In genomic region chr22:21972293-21972779, GRCh38 we compare ENCODE assay signal across 7 cellular contexts. TPM values are rescaled to one million over a fixed set of nuclear protein-coding genes. Genes with fewer than 3 reads are reported as not detected.
DNase-seq lines count a peak whose midpoint lies in the region; ATAC-seq and TF ChIP-seq lines count a peak whose summit lies in the region.

No MANE protein-coding gene starts in this region.

- TF ChIP-seq CTCF in GM12873 (IDR thresholded peaks at IDR 0.05; ENCODE audit: insufficient read depth, low read depth, low read length, missing control alignments) (peak; percentile 94), smooth muscle cell (IDR thresholded peaks at IDR 0.05; ENCODE audit: borderline replicate concordance, insufficient read depth, poor library complexity, severe bottlenecking) (peak; percentile 82)

- no peaks in the 10 kb centered on the region for H3F3A ChIP-seq in smooth muscle cell (ENCODE audit: low read depth)

- no peak for ATAC-seq in GM19455 (IDR thresholded peaks at IDR 0.05; ENCODE audit: unreplicated experiment)

- no peaks in the 10 kb centered on the region for H3K9me3 Mint-ChIP-seq in activated T-helper 1 cell treated with anti-CD3 and anti-CD28 coated beads, Interleukin-12 subunit alpha, Interleukin-12 subunit beta, Interleukin-2, Interleukin-4 antibody, amounts not matched to agents 30 ng/mL and 10 ng/mL and 1 ng/mL, durations not matched to agents 14 hours and 24 hours and 36 hours

- no peak overlapping the region for H3K4me3 Mint-ChIP-seq in activated T-helper 1 cell treated with anti-CD3 and anti-CD28 coated beads, Interleukin-12 subunit alpha, Interleukin-12 subunit beta, Interleukin-2, Interleukin-4 antibody, amounts not matched to agents 30 ng/mL and 10 ng/mL and 1 ng/mL, durations not matched to agents 14 hours and 24 hours and 36 hours

- H3K4me1 ChIP-seq in smooth muscle cell (ENCODE audit: low read depth) = no peaks in the 10 kb centered on the region

- DNase-seq in NCI-H69 (lab: John Stamatoyannopoulos, UW) = peak; percentile 16
- peak; percentile 24 for DNase-seq in activated T-helper 1 cell treated with anti-CD3 and anti-CD28 coated beads, Interleukin-12 subunit alpha, Interleukin-12 subunit beta, Interleukin-2, Interleukin-4 antibody, amounts not matched to agents 30 ng/mL and 10 ng/mL and 1 ng/mL, durations not matched to agents 14 hours and 24 hours and 36 hours (ENCODE audit: low spot score)
- DNase-seq in germinal center (ENCODE audit: low spot score) = peak; percentile 85
- DNase-seq in smooth muscle cell (lab: John Stamatoyannopoulos, UW; ENCODE audit: unreplicated experiment) = no peak
- no peak for DNase-seq in NCI-H748 treated with DMSO at 0.1 percent for 48 hours (lab: John Stamatoyannopoulos, UW)

- whole genome bisulfite sequencing in smooth muscle cell (ENCODE audit: low lambda C conversion rate) = 88% methylated on average over 7 of the region's 7 CpGs

- no peak overlapping the region for H2AFZ ChIP-seq in smooth muscle cell (ENCODE audit: low read depth)

- no peaks in the 10 kb centered on the region for H3K27me3 ChIP-seq in smooth muscle cell (ENCODE audit: low read depth)

- H3K4me3 ChIP-seq in smooth muscle cell = no peak overlapping the region

- H3K9ac ChIP-seq in smooth muscle cell (ENCODE audit: low read depth) = no peak overlapping the region

- intact Hi-C loops in activated T-helper 1 cell treated with anti-CD3 and anti-CD28 coated beads, Interleukin-12 subunit alpha, Interleukin-12 subunit beta, Interleukin-2, Interleukin-4 antibody, amounts not matched to agents 30 ng/mL and 10 ng/mL and 1 ng/mL, durations not matched to agents 14 hours and 24 hours and 36 hours (cut with micrococcal nuclease) = loop anchor here (1.0 kb wide), 1 partner anchor 10 kb away; the partner anchor contains the start of gene TOP3B

- H3K4me2 ChIP-seq in smooth muscle cell = no peak overlapping the region

- H3K27ac Mint-ChIP-seq in activated T-helper 1 cell treated with anti-CD3 and anti-CD28 coated beads, Interleukin-12 subunit alpha, Interleukin-12 subunit beta, Interleukin-2, Interleukin-4 antibody, amounts not matched to agents 30 ng/mL and 10 ng/mL and 1 ng/mL, durations not matched to agents 14 hours and 24 hours and 36 hours = no peak overlapping the region

- no peaks in the 10 kb centered on the region for H3K27me3 Mint-ChIP-seq in activated T-helper 1 cell treated with anti-CD3 and anti-CD28 coated beads, Interleukin-12 subunit alpha, Interleukin-12 subunit beta, Interleukin-2, Interleukin-4 antibody, amounts not matched to agents 30 ng/mL and 10 ng/mL and 1 ng/mL, durations not matched to agents 14 hours and 24 hours and 36 hours (ENCODE audit: insufficient read depth)

- no peaks in the 10 kb centered on the region for H3K4me1 Mint-ChIP-seq in activated T-helper 1 cell treated with anti-CD3 and anti-CD28 coated beads, Interleukin-12 subunit alpha, Interleukin-12 subunit beta, Interleukin-2, Interleukin-4 antibody, amounts not matched to agents 30 ng/mL and 10 ng/mL and 1 ng/mL, durations not matched to agents 14 hours and 24 hours and 36 hours (ENCODE audit: low read depth)

- H3K9me3 ChIP-seq in smooth muscle cell (replicated peaks; ENCODE audit: low read depth) = no peaks in the 10 kb centered on the region

- H4K20me1 ChIP-seq in smooth muscle cell (ENCODE audit: low read depth) = peaks cover 19% of the 10 kb centered on the region

- no peaks in the 10 kb centered on the region for H3K79me2 ChIP-seq in smooth muscle cell (ENCODE audit: low read depth)

- no peak overlapping the region for H3K27ac ChIP-seq in smooth muscle cell (ENCODE audit: low read depth)

- H3K36me3 Mint-ChIP-seq in activated T-helper 1 cell treated with anti-CD3 and anti-CD28 coated beads, Interleukin-12 subunit alpha, Interleukin-12 subunit beta, Interleukin-2, Interleukin-4 antibody, amounts not matched to agents 30 ng/mL and 10 ng/mL and 1 ng/mL, durations not matched to agents 14 hours and 24 hours and 36 hours (ENCODE audit: low read depth) = peaks cover 26% of the 10 kb centered on the region

- no peaks in the 10 kb centered on the region for H3K36me3 ChIP-seq in smooth muscle cell (ENCODE audit: low read depth)

RNA-seq across cellular contexts. Expression of gene TOP3B, which starts 10.3 kb away (rescaled TPM):
- 48.4 and 51.9 TPM in 2 replicates for total RNA-seq in activated T-helper 1 cell treated with anti-CD3 and anti-CD28 coated beads, Interleukin-12 subunit alpha, Interleukin-12 subunit beta, Interleukin-2, Interleukin-4 antibody, amounts not matched to agents 30 ng/mL and 10 ng/mL and 1 ng/mL, durations not matched to agents 14 hours and 24 hours and 36 hours
- 15.2 and 17.3 TPM in 2 replicates for total RNA-seq in smooth muscle cell
- polyA plus RNA-seq in smooth muscle cell = 17.6 and 26.7 TPM in 2 replicates

RNA-seq across cellular contexts. Expression of gene PPM1F, which starts 19.7 kb away (rescaled TPM):
- total RNA-seq in activated T-helper 1 cell treated with anti-CD3 and anti-CD28 coated beads, Interleukin-12 subunit alpha, Interleukin-12 subunit beta, Interleukin-2, Interleukin-4 antibody, amounts not matched to agents 30 ng/mL and 10 ng/mL and 1 ng/mL, durations not matched to agents 14 hours and 24 hours and 36 hours = 28.5 and 28.7 TPM in 2 replicates
- total RNA-seq in smooth muscle cell = 11.8 and 14.8 TPM in 2 replicates
- 12.5 and 15.2 TPM in 2 replicates for polyA plus RNA-seq in smooth muscle cell

Comparison
In these comparisons a context has a peak if more than half of its experiments do, and no peak if none do; other contexts are left out.
1. DNase-seq: peak in NCI-H69 (single experiment), activated T-helper 1 cell treated with anti-CD3 and anti-CD28 coated beads, Interleukin-12 subunit alpha, Interleukin-12 subunit beta, Interleukin-2, Interleukin-4 antibody, amounts not matched to agents 30 ng/mL and 10 ng/mL and 1 ng/mL, durations not matched to agents 14 hours and 24 hours and 36 hours (single experiment) and germinal center (single experiment); none in smooth muscle cell (single experiment) and NCI-H748 treated with DMSO at 0.1 percent for 48 hours (single experiment).